ENCODE assay signal across 18 cellular contexts in the genomic region with DNA sequence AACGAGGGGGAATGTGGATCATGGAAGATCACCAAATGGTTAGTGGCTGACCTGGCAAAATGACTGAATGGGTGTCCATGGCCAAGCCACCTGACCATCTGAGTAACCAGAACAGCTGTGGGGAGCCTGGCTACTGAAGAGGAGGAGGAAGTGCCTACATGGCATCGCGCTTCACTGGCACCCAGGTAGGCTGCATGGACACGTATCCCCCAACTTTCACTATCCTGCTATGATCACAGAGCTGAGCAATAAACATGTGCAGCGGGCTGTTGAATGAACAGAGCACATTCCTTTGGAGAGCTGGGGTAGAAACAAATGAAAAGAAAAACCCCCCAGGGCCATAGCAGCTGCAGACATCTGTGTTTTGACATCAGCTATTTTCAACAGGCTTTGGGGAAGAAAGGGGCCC. TPM values are rescaled to one million over a fixed set of nuclear protein-coding genes. Genes with fewer than 3 reads are reported as not detected.
DNase-seq lines count a peak whose midpoint lies in the region; ATAC-seq and TF ChIP-seq lines count a peak whose summit lies in the region.
"Had no signal": no experiment of that assay in that cellular context is flagged by ENCODE, and none has a peak within 500 bp of the region (broad histone marks: within the 10 kb centered on the region; RNA-seq: fewer than 3 reads in every experiment).

No MANE protein-coding gene starts in this region.

- WGBS in thyroid gland, 2 donors, result 65 to 78% methylated on average over 5 of the region's 5 CpGs

- intact Hi-C loops in thyroid gland (cut with DNase I), result no loop called here

- no peaks in the 10 kb centered on the region for H3K27me3 ChIP-seq in muscle layer of duodenum (ENCODE audit: low read depth, low read length)
- H3K27me3 ChIP-seq in thyroid gland, result no peaks in the 10 kb centered on the region
- H3K27me3 ChIP-seq: vagina had no signal

- no peak for ATAC-seq in T-cell (replicated peaks in 1 of 4)
- ATAC-seq in esophagus mucosa, result no peak
- ATAC-seq: HepG2; stimulated activated naive B cell treated with anti-CD40 and anti-IgM and Interleukin-4, amounts not matched to agents 10 μg/mL and 1 μg/mL and 100 μg/mL, for 72 hours had no signal

- no peaks in the 10 kb centered on the region for H3K9me3 Mint-ChIP-seq in T-cell
- H3K9me3 Mint-ChIP-seq: CD14-positive monocyte; stimulated activated naive B cell treated with anti-CD40 and anti-IgM and Interleukin-4, amounts not matched to agents 10 μg/mL and 1 μg/mL and 100 μg/mL, for 72 hours had no signal

- peak overlapping the region; percentile 10 for H3K27ac ChIP-seq in muscle layer of duodenum (ENCODE audit: low read length)
- peak overlapping the region in 2 of 3 donors; percentile 43 to 58 for H3K27ac ChIP-seq in thyroid gland
- H3K27ac ChIP-seq: left lung, neutrophil, skin epidermis, vagina had no signal

- no peak overlapping the region for H3K4me3 Mint-ChIP-seq in T-cell
- H3K4me3 Mint-ChIP-seq: CD14-positive monocyte; stimulated activated naive B cell treated with anti-CD40 and anti-IgM and Interleukin-4, amounts not matched to agents 10 μg/mL and 1 μg/mL and 100 μg/mL, for 72 hours had no signal

- no peaks in the 10 kb centered on the region for H3K27me3 Mint-ChIP-seq in T-cell
- H3K27me3 Mint-ChIP-seq: stimulated activated naive B cell treated with anti-CD40 and anti-IgM and Interleukin-4, amounts not matched to agents 10 μg/mL and 1 μg/mL and 100 μg/mL, for 72 hours had no signal

- H3K9me3 ChIP-seq in muscle layer of duodenum (ENCODE audit: control insufficient read depth in 1 of 2, low read length in 2 of 2) (no peaks in the 10 kb centered on the region), thyroid gland (no peaks in the 10 kb centered on the region)
- H3K9me3 ChIP-seq: left lung, neutrophil, vagina had no signal

- POLR2A ChIA-PET in T-cell (lab: Charles Lee), result no interaction called here

- DNase-seq in M059J (ENCODE audit: low read depth), result peak; percentile 52
- peak; percentile 47 for DNase-seq in epithelial cell of proximal tubule (ENCODE audit: low read depth)
- DNase-seq in thyroid gland, result peak; percentile 54 to 80
- DNase-seq in activated effector memory CD4-positive, alpha-beta T cell treated with anti-CD3 and anti-CD28 coated beads, Interleukin-2, amount 50 U/mL, for 16 hours, result no peak
- DNase-seq in T-cell, result no peak
- DNase-seq: activated CD4-positive, alpha-beta T cell treated with anti-CD3 and anti-CD28 coated beads, Interleukin-2, amount 50 U/mL, for 4 hours; activated T-cell treated with anti-CD3 and anti-CD28 coated beads, Interleukin-2, amount 50 U/mL, for 48 hours; DND-41; erythroblast; stimulated activated naive B cell treated with anti-CD40 and anti-IgM and Interleukin-4, amounts not matched to agents 10 μg/mL and 1 μg/mL and 100 μg/mL, for 72 hours had no signal

- peaks cover 37 to 48% (median 43%) of the 10 kb centered on the region in 3 donors for H3K4me1 Mint-ChIP-seq in T-cell

- no peak overlapping the region for H3K4me3 ChIP-seq in epithelial cell of proximal tubule (ENCODE audit: low read depth, low read length)
- no peak overlapping the region for H3K4me3 ChIP-seq in muscle layer of duodenum (ENCODE audit: low read depth in 1 of 2, low read length in 2 of 2)
- no peak overlapping the region for H3K4me3 ChIP-seq in thyroid gland (replicated peaks in 1 of 3)
- H3K4me3 ChIP-seq: left lung, skin epidermis, vagina had no signal

- CTCF ChIA-PET in T-cell (lab: Charles Lee), result no interaction called here

- H3K36me3 ChIP-seq in muscle layer of duodenum (ENCODE audit: control insufficient read depth in 1 of 2, insufficient read depth in 2 of 2, low read length in 2 of 2) (peaks cover 35 to 40% of the 10 kb centered on the region in 2 donors), thyroid gland (peaks cover 25 to 28% of the 10 kb centered on the region in 2 donors)
- H3K36me3 ChIP-seq: neutrophil had no signal

- H3K36me3 Mint-ChIP-seq in T-cell, result peaks cover 46% of the 10 kb centered on the region

- peak overlapping the region in 1 of 2 donors; percentile 22 for H3K27ac Mint-ChIP-seq in T-cell
- H3K27ac Mint-ChIP-seq: stimulated activated naive B cell treated with anti-CD40 and anti-IgM and Interleukin-4, amounts not matched to agents 10 μg/mL and 1 μg/mL and 100 μg/mL, for 72 hours had no signal

- TF ChIP-seq CTCF in epithelial cell of proximal tubule (conservative IDR thresholded peaks at IDR 0.05; ENCODE audit: low read depth, low read length), result no peak
- TF ChIP-seq CTCF in thyroid gland (IDR thresholded peaks at IDR 0.05), result no peak

- no peak for TF ChIP-seq POLR2A in thyroid gland (IDR thresholded peaks at IDR 0.05)

- peaks cover 13 to 26% of the 10 kb centered on the region in 2 donors for H3K4me1 ChIP-seq in muscle layer of duodenum (ENCODE audit: control insufficient read depth in 1 of 2, insufficient read depth in 2 of 2, low read length in 2 of 2)
- peaks cover 0 to 33% of the 10 kb centered on the region in 2 donors for H3K4me1 ChIP-seq in thyroid gland

RNA-seq across cellular contexts. Expression of gene AKR1B1, which starts 6.5 kb away (rescaled TPM):
- total RNA-seq in M059J (2014; rRNA removed; shearing (Covaris generic)), result 376 and 388 TPM in 2 replicates
- total RNA-seq in epithelial cell of proximal tubule, result 134 and 277 TPM in 2 replicates
- total RNA-seq in thyroid gland, result 100 to 1,000 TPM in 1 of 4 donors, 10 to 100 TPM in 3; 39.4 to 103 (median 63.0) TPM
- 10 to 100 TPM; 64.3 to 92.4 (median 85.3) TPM for total RNA-seq in T-cell
- total RNA-seq in esophagus mucosa, result 28.5 TPM

Comparison
In these comparisons a context has a peak if more than half of its experiments do, and no peak if none do; other contexts are left out.
1. DNase-seq: peak in M059J (single experiment), epithelial cell of proximal tubule (single experiment) and thyroid gland (2 of 2); none in activated effector memory CD4-positive, alpha-beta T cell treated with anti-CD3 and anti-CD28 coated beads, Interleukin-2, amount 50 U/mL, for 16 hours (single experiment) and T-cell (0 of 34).